Comparison of ENCODE assay signal across 12 cellular contexts in the genomic region with DNA sequence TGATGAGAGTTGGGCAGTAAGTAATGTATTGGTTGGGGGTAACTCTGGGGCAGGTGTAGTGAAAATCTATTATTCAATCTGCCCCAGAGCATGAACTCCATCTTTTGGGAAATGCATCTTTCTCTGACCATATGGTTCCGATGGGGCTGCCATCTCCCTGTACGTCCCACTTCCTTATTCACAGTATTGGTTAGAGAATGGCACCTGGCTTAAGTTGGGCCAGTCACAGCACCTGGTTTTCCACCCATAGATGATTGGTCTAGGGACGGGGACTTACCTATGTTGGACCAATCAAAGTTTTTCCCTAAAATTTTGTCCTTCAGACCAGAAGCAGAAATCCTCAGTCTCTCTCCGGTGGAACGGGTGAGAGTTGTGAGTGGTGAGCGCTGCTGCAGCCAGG. TPM values are rescaled to one million over a fixed set of nuclear protein-coding genes. Genes with fewer than 3 reads are reported as not detected.
DNase-seq lines count a peak whose midpoint lies in the region; ATAC-seq, FAIRE-seq and TF ChIP-seq lines count a peak whose summit lies in the region.
"Had no signal": no experiment of that assay in that cellular context is flagged by ENCODE, and none has a peak within 500 bp of the region (broad histone marks: within the 10 kb centered on the region; RNA-seq: fewer than 3 reads in every experiment).

No MANE protein-coding gene starts in this region.

- no peaks in the 10 kb centered on the region for H3K27me3 ChIP-seq in SK-N-SH (ENCODE audit: insufficient read depth)
- H3K27me3 ChIP-seq in Karpas-422 (ENCODE audit: low read length) = no peaks in the 10 kb centered on the region
- no peaks in the 10 kb centered on the region for H3K27me3 ChIP-seq in astrocyte (ENCODE audit: insufficient read depth, low read length)
- no peaks in the 10 kb centered on the region for H3K27me3 ChIP-seq in neuronal stem cell (ENCODE audit: control insufficient read depth in 3 of 3, insufficient read depth in 3 of 3, low read depth in 1 of 3, low read length in 3 of 3)

- H2BK5ac ChIP-seq in neuronal stem cell (ENCODE audit: low read length) = no peak overlapping the region

- H3K9ac ChIP-seq in SK-N-SH = no peak overlapping the region
- H3K9ac ChIP-seq in Karpas-422 (ENCODE audit: low read length) = 0 out of 2 replicates have a peak overlapping the region, but pooled peaks have one; percentile 79
- H3K9ac ChIP-seq in astrocyte (ENCODE audit: low read length) = no peak overlapping the region
- H3K9ac ChIP-seq in neuronal stem cell (ENCODE audit: low read depth, low read length, poor library complexity) = no peak overlapping the region

- FAIRE-seq in astrocyte (lab: Jason Lieb, UNC) (no peak), frontal cortex (lab: Jason Lieb, UNC) (no peak)

- H3K4me2 ChIP-seq in SK-N-SH (peak overlapping the region; percentile 96), Karpas-422 (ENCODE audit: low read depth, low read length, poor library complexity, severe bottlenecking) (peak overlapping the region; percentile 94), astrocyte (ENCODE audit: low read length) (peak overlapping the region; percentile 85), neuronal stem cell (ENCODE audit: insufficient read depth, low read length, poor library complexity, severe bottlenecking) (no peak overlapping the region)

- H3K4me3 ChIP-seq in SK-N-SH (ENCODE audit: low read depth in 2 of 2, low read length in 1 of 2) = peak overlapping the region in 1 of 2 experiments; percentile 88; a peak in 1 of 4 replicates
- peak overlapping the region; percentile 88; the same call in 1 of the 2 replicates for H3K4me3 ChIP-seq in Karpas-422 (ENCODE audit: low read length)
- no peak overlapping the region for H3K4me3 ChIP-seq in astrocyte (ENCODE audit: insufficient read depth, low read depth, low read length)
- peak overlapping the region in 1 of 2 donors; percentile 68 for H3K4me3 ChIP-seq in neuronal stem cell (ENCODE audit: low read length in 2 of 2)

- POLR2A ChIA-PET in SK-N-SH (lab: Yijun Ruan, JAX) = no interaction called here

- no peak overlapping the region for H3K23ac ChIP-seq in neuronal stem cell (ENCODE audit: low read depth, low read length, poor library complexity)

- H3K27me3 Mint-ChIP-seq in astrocyte (ENCODE audit: low read depth, unreplicated experiment) = no peaks in the 10 kb centered on the region
- peaks cover 3% of the 10 kb centered on the region for H3K27me3 Mint-ChIP-seq in nephron progenitor cell (ENCODE audit: low read depth, poor library complexity)

- TF ChIP-seq RAD21 in SK-N-SH (IDR thresholded peaks at IDR 0.05; ENCODE audit: low read length) = no peak

- H3K9me2 ChIP-seq in SK-N-SH (no peaks in the 10 kb centered on the region), Karpas-422 (replicated peaks; ENCODE audit: insufficient read depth, low read length) (no peaks in the 10 kb centered on the region)

- no peak overlapping the region for H3K27ac ChIP-seq in SK-N-SH (ENCODE audit: low read depth in 2 of 2, low read length in 1 of 2)
- no peak overlapping the region for H3K27ac ChIP-seq in Karpas-422 (ENCODE audit: low read length)
- H3K27ac ChIP-seq in astrocyte (ENCODE audit: low read depth, low read length) = no peak overlapping the region
- no peak overlapping the region for H3K27ac ChIP-seq in neuronal stem cell (replicated peaks; ENCODE audit: low read length)

- no peak overlapping the region for H4K8ac ChIP-seq in neuronal stem cell (ENCODE audit: low read depth, low read length)

- H3K36me3 ChIP-seq in SK-N-SH (replicated peaks in 1 of 2; ENCODE audit: control insufficient read depth in 1 of 2, insufficient read depth in 2 of 2, low read length in 1 of 2) = no peaks in the 10 kb centered on the region
- H3K36me3 ChIP-seq in Karpas-422 (ENCODE audit: insufficient read depth, low read length) = no peaks in the 10 kb centered on the region
- H3K36me3 ChIP-seq in astrocyte (ENCODE audit: insufficient read depth, low read length) = no peaks in the 10 kb centered on the region
- peaks cover 0 to 5% of the 10 kb centered on the region in 2 donors for H3K36me3 ChIP-seq in neuronal stem cell (replicated peaks in 1 of 2; ENCODE audit: control insufficient read depth in 2 of 2, insufficient read depth in 2 of 2, low read length in 2 of 2)

- H3K4me1 ChIP-seq in SK-N-SH (ENCODE audit: control insufficient read depth in 1 of 2, insufficient read depth in 2 of 2, low read depth in 1 of 2, low read length in 1 of 2) (peaks cover 19 to 21% of the 10 kb centered on the region in 2 experiments; a peak in 3 of 4 replicates), Karpas-422 (ENCODE audit: low read length) (peaks cover 25% of the 10 kb centered on the region), astrocyte (ENCODE audit: insufficient read depth, low read length) (peaks cover 21% of the 10 kb centered on the region), neuronal stem cell (ENCODE audit: control insufficient read depth in 2 of 2, insufficient read depth in 1 of 2, low read depth in 1 of 2, low read length in 2 of 2) (peaks cover 13 to 14% of the 10 kb centered on the region in 2 donors)

- WGBS in SK-N-SH (ENCODE audit: low lambda C conversion rate) = 99% methylated on average over 6 of the region's 6 CpGs
- WGBS in neuronal stem cell (ENCODE audit: extremely low coverage in 2 of 2, insufficient read length in 2 of 2, insufficient replicate concordance in 1 of 2), 2 donors = no CpG with 5 or more reads among the region's 6 CpGs

- TF ChIP-seq CTCF in SK-N-SH (IDR thresholded peaks at IDR 0.05) = no peak
- TF ChIP-seq CTCF in astrocyte (IDR thresholded peaks at IDR 0.05; ENCODE audit: insufficient read depth, low read depth, low read length) = no peak
- no peak for TF ChIP-seq CTCF in nephron progenitor cell (IDR thresholded peaks at IDR 0.05)

- H3K79me2 ChIP-seq in SK-N-SH (ENCODE audit: insufficient read depth) = peaks cover 37% of the 10 kb centered on the region
- peaks cover 36% of the 10 kb centered on the region for H3K79me2 ChIP-seq in Karpas-422 (ENCODE audit: low read length)
- H3K79me2 ChIP-seq in astrocyte (ENCODE audit: insufficient read depth, low read length) = peaks cover 27% of the 10 kb centered on the region

- H3K79me1 ChIP-seq in neuronal stem cell (ENCODE audit: low read depth, low read length) = no peaks in the 10 kb centered on the region

- H3K18ac ChIP-seq in neuronal stem cell (ENCODE audit: low read length) = no peak overlapping the region

- CTCF ChIA-PET in SK-N-SH (lab: Yijun Ruan, JAX) = interaction anchor here (1.1 kb wide), 1 partner anchor 154 kb away, joined by 3 read pairs; no protein-coding TSS in a partner anchor

- no peak overlapping the region for H3K4ac ChIP-seq in neuronal stem cell (ENCODE audit: low read length)

- H2AK5ac ChIP-seq in neuronal stem cell (ENCODE audit: low read depth, low read length) = no peak overlapping the region

- no peak overlapping the region for H2BK12ac ChIP-seq in neuronal stem cell (ENCODE audit: low read length)

- DNase-seq in SK-N-SH (no peak), Karpas-422 (no peak), astrocyte (ENCODE audit: low read depth) (no peak), nephron progenitor cell (no peak), frontal cortex (ENCODE audit: low spot score in 2 of 2) (no peak), neuronal stem cell (ENCODE audit: low spot score) (no peak)
- no peak for DNase-seq in stimulated activated CD4-positive, alpha-beta T cell treated with anti-CD3 and anti-CD28 coated beads, Interleukin-15, amount 100 ng/mL, for 24 hours
- DNase-seq: effector CD4-positive, alpha-beta T cell; HCEC 1CT; NCI-H1417; T1000 had no signal

- H3K14ac ChIP-seq in neuronal stem cell (ENCODE audit: low read length) = no peak overlapping the region

- H2AFZ ChIP-seq in SK-N-SH (ENCODE audit: low read depth) (no peak overlapping the region; the same call in 1 of the 2 replicates), Karpas-422 (ENCODE audit: low read length) (no peak overlapping the region), astrocyte (ENCODE audit: low read depth, low read length) (no peak overlapping the region), neuronal stem cell (ENCODE audit: low read length) (no peak overlapping the region)

- no peaks in the 10 kb centered on the region for H3K9me3 ChIP-seq in SK-N-SH
- H3K9me3 ChIP-seq in Karpas-422 (ENCODE audit: low read length) = no peaks in the 10 kb centered on the region
- no peaks in the 10 kb centered on the region for H3K9me3 ChIP-seq in astrocyte (ENCODE audit: insufficient read depth, low read depth, low read length)
- no peaks in the 10 kb centered on the region for H3K9me3 ChIP-seq in neuronal stem cell (replicated peaks in 1 of 2; ENCODE audit: control insufficient read depth in 2 of 2, insufficient read depth in 1 of 2, low read depth in 1 of 2, low read length in 2 of 2)

- H3K4me3 Mint-ChIP-seq in astrocyte (ENCODE audit: unreplicated experiment) = peak overlapping the region; percentile 93
- H3K4me3 Mint-ChIP-seq in nephron progenitor cell = peak overlapping the region; percentile 98

- no peak for TF ChIP-seq EP300 in SK-N-SH (IDR thresholded peaks at IDR 0.05; ENCODE audit: borderline replicate concordance in 1 of 2, low read depth in 1 of 2, low read length in 1 of 2)

- no peak overlapping the region for H4K91ac ChIP-seq in neuronal stem cell (ENCODE audit: low read depth, low read length, poor library complexity)

- no peak overlapping the region for H2BK15ac ChIP-seq in neuronal stem cell (ENCODE audit: low read length)

- H3K27ac Mint-ChIP-seq in astrocyte (ENCODE audit: unreplicated experiment) (no peak overlapping the region), nephron progenitor cell (no peak overlapping the region)

- H4K20me1 ChIP-seq in SK-N-SH (ENCODE audit: insufficient read depth) (peaks cover 21% of the 10 kb centered on the region), Karpas-422 (ENCODE audit: insufficient read depth, low read depth, low read length) (peaks cover 22% of the 10 kb centered on the region; the same call in 1 of the 2 replicates), astrocyte (ENCODE audit: insufficient read depth, low read length) (peaks cover 21% of the 10 kb centered on the region)

- H3K36me3 Mint-ChIP-seq in astrocyte (ENCODE audit: low read depth, unreplicated experiment) = peaks cover 8% of the 10 kb centered on the region
- no peaks in the 10 kb centered on the region for H3K36me3 Mint-ChIP-seq in nephron progenitor cell (ENCODE audit: low read depth)

- no peak overlapping the region for H2BK120ac ChIP-seq in neuronal stem cell (ENCODE audit: low read depth, low read length)

- H3K4me1 Mint-ChIP-seq in astrocyte (ENCODE audit: low read depth, unreplicated experiment) = peaks cover 10% of the 10 kb centered on the region
- H3K4me1 Mint-ChIP-seq in nephron progenitor cell = peaks cover 36% of the 10 kb centered on the region

- peaks cover 8% of the 10 kb centered on the region for H3F3A ChIP-seq in SK-N-SH (replicated peaks; ENCODE audit: insufficient read depth)

- no peak for ATAC-seq in SK-N-SH treated with all-trans-retinoic acid at 6 μM for 48 hours

- H3K9me3 Mint-ChIP-seq in astrocyte (ENCODE audit: unreplicated experiment) = peaks cover 1% of the 10 kb centered on the region
- H3K9me3 Mint-ChIP-seq in nephron progenitor cell = no peaks in the 10 kb centered on the region

RNA-seq across cellular contexts. Expression of a gene that starts 2.2 kb away (rescaled TPM):
- 123 and 130 TPM in 2 replicates for polyA plus RNA-seq in SK-N-SH (2012; rRNA removed)
- 71.6 and 108 TPM in 2 replicates for polyA plus RNA-seq in SK-N-SH (2012; cell fraction: cytosol; rRNA removed)
- 68.3 and 69.8 TPM in 2 replicates for polyA plus RNA-seq in SK-N-SH (2012; cell fraction: nucleus; rRNA removed)
- 78.8 and 116 TPM in 2 replicates for total RNA-seq in Karpas-422 (2014; rRNA removed; shearing (Covaris generic); ENCODE audit: low replicate concordance)
- total RNA-seq in astrocyte (90.5 and 105 TPM in 2 replicates), frontal cortex (48.5 TPM)
- polyA plus RNA-seq in neuronal stem cell (2013, experiment 1 of 2) = 147 TPM
- polyA plus RNA-seq in neuronal stem cell (2013, experiment 2 of 2) = 144 TPM
